Comparison of ENCODE assay signal across 8 cellular contexts in the genomic region with DNA sequence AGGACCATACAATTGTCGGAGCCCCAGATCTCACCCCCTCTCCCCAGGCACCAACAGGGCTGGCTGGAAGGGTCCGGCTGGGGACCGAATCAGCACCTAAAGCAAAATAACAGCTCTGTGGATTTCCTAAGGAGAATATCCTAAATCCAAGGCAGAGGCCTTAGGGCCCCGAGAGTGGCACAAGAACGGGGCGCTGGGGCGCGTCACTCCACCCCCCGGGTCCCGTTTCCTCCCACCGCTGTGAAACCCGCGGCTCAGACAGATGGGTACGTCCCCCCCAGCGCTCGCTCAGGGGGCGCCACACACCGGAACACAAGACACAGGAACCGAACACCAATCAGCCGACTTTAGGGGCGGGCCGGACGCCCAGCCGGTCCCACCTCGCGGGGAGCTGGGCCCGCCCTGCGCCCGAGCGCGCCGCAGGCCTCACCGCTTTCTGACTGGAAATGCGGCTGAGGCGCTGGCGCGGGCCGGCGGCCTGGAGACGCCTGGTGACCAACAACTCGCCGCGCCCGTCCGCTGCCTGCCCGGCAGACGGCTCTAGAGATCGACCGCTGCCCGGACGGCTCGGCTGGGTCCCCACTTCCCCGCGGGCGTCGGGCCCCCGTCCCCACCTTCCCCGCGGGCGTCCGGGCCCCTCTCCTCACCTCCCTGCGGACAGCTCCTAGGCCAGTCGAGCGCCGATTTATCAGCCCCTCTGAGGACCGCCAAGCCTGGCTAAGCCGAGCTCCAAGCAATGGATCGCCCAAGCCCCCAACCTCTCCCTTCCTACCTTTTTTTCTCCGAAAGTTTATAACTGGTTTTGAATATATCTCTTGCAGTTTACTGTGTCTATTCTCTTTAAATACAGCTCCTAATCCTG. TPM values are rescaled to one million over a fixed set of nuclear protein-coding genes. Genes with fewer than 3 reads are reported as not detected.
A peak's percentile ranks its signal among the peaks of the same experiment; 100 is the strongest.
DNase-seq lines count a peak whose midpoint lies in the region; ATAC-seq and TF ChIP-seq lines count a peak whose summit lies in the region.

A gene with protein sequence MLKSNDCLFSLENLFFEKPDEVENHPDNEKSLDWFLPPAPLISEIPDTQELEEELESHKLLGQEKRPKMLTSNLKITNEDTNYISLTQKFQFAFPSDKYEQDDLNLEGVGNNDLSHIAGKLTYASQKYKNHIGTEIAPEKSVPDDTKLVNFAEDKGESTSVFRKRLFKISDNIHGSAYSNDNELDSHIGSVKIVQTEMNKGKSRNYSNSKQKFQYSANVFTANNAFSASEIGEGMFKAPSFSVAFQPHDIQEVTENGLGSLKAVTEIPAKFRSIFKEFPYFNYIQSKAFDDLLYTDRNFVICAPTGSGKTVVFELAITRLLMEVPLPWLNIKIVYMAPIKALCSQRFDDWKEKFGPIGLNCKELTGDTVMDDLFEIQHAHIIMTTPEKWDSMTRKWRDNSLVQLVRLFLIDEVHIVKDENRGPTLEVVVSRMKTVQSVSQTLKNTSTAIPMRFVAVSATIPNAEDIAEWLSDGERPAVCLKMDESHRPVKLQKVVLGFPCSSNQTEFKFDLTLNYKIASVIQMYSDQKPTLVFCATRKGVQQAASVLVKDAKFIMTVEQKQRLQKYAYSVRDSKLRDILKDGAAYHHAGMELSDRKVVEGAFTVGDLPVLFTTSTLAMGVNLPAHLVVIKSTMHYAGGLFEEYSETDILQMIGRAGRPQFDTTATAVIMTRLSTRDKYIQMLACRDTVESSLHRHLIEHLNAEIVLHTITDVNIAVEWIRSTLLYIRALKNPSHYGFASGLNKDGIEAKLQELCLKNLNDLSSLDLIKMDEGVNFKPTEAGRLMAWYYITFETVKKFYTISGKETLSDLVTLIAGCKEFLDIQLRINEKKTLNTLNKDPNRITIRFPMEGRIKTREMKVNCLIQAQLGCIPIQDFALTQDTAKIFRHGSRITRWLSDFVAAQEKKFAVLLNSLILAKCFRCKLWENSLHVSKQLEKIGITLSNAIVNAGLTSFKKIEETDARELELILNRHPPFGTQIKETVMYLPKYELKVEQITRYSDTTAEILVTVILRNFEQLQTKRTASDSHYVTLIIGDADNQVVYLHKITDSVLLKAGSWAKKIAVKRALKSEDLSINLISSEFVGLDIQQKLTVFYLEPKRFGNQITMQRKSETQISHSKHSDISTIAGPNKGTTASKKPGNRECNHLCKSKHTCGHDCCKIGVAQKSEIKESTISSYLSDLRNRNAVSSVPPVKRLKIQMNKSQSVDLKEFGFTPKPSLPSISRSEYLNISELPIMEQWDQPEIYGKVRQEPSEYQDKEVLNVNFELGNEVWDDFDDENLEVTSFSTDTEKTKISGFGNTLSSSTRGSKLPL (N-terminal part only) (minus strand): TSS at position 687 of the 862 bp plus-strand sequence. CDS start 3,755 bp downstream, outside the sequence.

- peak; percentile 95 for ATAC-seq in GM19395 (IDR thresholded peaks at IDR 0.05; ENCODE audit: unreplicated experiment)
- peak; percentile 93 for ATAC-seq in HG03460 (IDR thresholded peaks at IDR 0.05; ENCODE audit: unreplicated experiment)

- peak; percentile 59 for DNase-seq in CMK (ENCODE audit: low read depth)
- DNase-seq in NCI-H774 (lab: John Stamatoyannopoulos, UW): peak; percentile 81
- peak; percentile 31 for DNase-seq in activated T-helper 1 cell treated with anti-CD3 and anti-CD28 coated beads, Interleukin-12 subunit alpha, Interleukin-12 subunit beta, Interleukin-2, Interleukin-4 antibody, amounts not matched to agents 30 ng/mL and 10 ng/mL and 1 ng/mL, durations not matched to agents 14 hours and 24 hours and 36 hours (ENCODE audit: low spot score)
- peak; percentile 64 to 88 for DNase-seq in foreskin fibroblast

- H3K27ac Mint-ChIP-seq in activated T-helper 1 cell treated with anti-CD3 and anti-CD28 coated beads, Interleukin-12 subunit alpha, Interleukin-12 subunit beta, Interleukin-2, Interleukin-4 antibody, amounts not matched to agents 30 ng/mL and 10 ng/mL and 1 ng/mL, durations not matched to agents 14 hours and 24 hours and 36 hours: peak within 1 kb of the TSS; percentile 23

- H3K36me3 Mint-ChIP-seq in activated T-helper 1 cell treated with anti-CD3 and anti-CD28 coated beads, Interleukin-12 subunit alpha, Interleukin-12 subunit beta, Interleukin-2, Interleukin-4 antibody, amounts not matched to agents 30 ng/mL and 10 ng/mL and 1 ng/mL, durations not matched to agents 14 hours and 24 hours and 36 hours (ENCODE audit: low read depth): peaks cover 3% of the 10 kb centered on the region

- no peak for TF ChIP-seq CTCF in foreskin fibroblast (IDR thresholded peaks at IDR 0.05; ENCODE audit: low read depth, low read length)
- peak; percentile 40 for TF ChIP-seq CTCF in neural cell (IDR thresholded peaks at IDR 0.05; ENCODE audit: poor library complexity, severe bottlenecking)

- no peaks in the 10 kb centered on the region for H3K36me3 ChIP-seq in neural cell (ENCODE audit: insufficient read depth, low read length)
- H3K36me3 ChIP-seq in subcutaneous abdominal adipose tissue (ENCODE audit: control insufficient read depth in 5 of 5, insufficient read depth in 5 of 5, low read length in 5 of 5): no peaks in the 10 kb centered on the region

- H2AFZ ChIP-seq in neural cell (ENCODE audit: low read depth, low read length): peak within 1 kb of the TSS; percentile 84

- no peaks in the 10 kb centered on the region for H4K20me1 ChIP-seq in neural cell (ENCODE audit: insufficient read depth)

- no peak for TF ChIP-seq EP300 in neural cell (conservative IDR thresholded peaks at IDR 0.05; ENCODE audit: poor library complexity, severe bottlenecking)

- no peaks in the 10 kb centered on the region for H3K9me3 Mint-ChIP-seq in activated T-helper 1 cell treated with anti-CD3 and anti-CD28 coated beads, Interleukin-12 subunit alpha, Interleukin-12 subunit beta, Interleukin-2, Interleukin-4 antibody, amounts not matched to agents 30 ng/mL and 10 ng/mL and 1 ng/mL, durations not matched to agents 14 hours and 24 hours and 36 hours

- peaks cover 67% of the 10 kb centered on the region for H3K27me3 Mint-ChIP-seq in activated T-helper 1 cell treated with anti-CD3 and anti-CD28 coated beads, Interleukin-12 subunit alpha, Interleukin-12 subunit beta, Interleukin-2, Interleukin-4 antibody, amounts not matched to agents 30 ng/mL and 10 ng/mL and 1 ng/mL, durations not matched to agents 14 hours and 24 hours and 36 hours (ENCODE audit: insufficient read depth)

- H3K9me2 ChIP-seq in neural cell (ENCODE audit: insufficient read depth, low read length): no peaks in the 10 kb centered on the region

- H3F3A ChIP-seq in neural cell (ENCODE audit: insufficient read depth, low read length, poor library complexity, severe bottlenecking): no peaks in the 10 kb centered on the region

- H3K27me3 ChIP-seq in neural cell (ENCODE audit: insufficient read depth, low read depth, low read length) (no peaks in the 10 kb centered on the region), subcutaneous abdominal adipose tissue (ENCODE audit: control insufficient read depth in 5 of 5, insufficient read depth in 4 of 5, low read length in 5 of 5) (no peaks in the 10 kb centered on the region)

- TF ChIP-seq RAD21 in neural cell (conservative IDR thresholded peaks at IDR 0.05): peak; percentile 22

- peak within 1 kb of the TSS; percentile 81 for H3K4me2 ChIP-seq in neural cell (ENCODE audit: low read length)

- intact Hi-C loops in activated T-helper 1 cell treated with anti-CD3 and anti-CD28 coated beads, Interleukin-12 subunit alpha, Interleukin-12 subunit beta, Interleukin-2, Interleukin-4 antibody, amounts not matched to agents 30 ng/mL and 10 ng/mL and 1 ng/mL, durations not matched to agents 14 hours and 24 hours and 36 hours (cut with micrococcal nuclease): loop anchor here (5.0 to 10.0 kb wide), 2 partner anchors 237 to 680 kb away; no protein-coding TSS in a partner anchor

- no peaks in the 10 kb centered on the region for H3K79me2 ChIP-seq in neural cell (replicated peaks; ENCODE audit: insufficient read depth, low read length)

- H3K4me3 Mint-ChIP-seq in activated T-helper 1 cell treated with anti-CD3 and anti-CD28 coated beads, Interleukin-12 subunit alpha, Interleukin-12 subunit beta, Interleukin-2, Interleukin-4 antibody, amounts not matched to agents 30 ng/mL and 10 ng/mL and 1 ng/mL, durations not matched to agents 14 hours and 24 hours and 36 hours: peak within 1 kb of the TSS; percentile 77

- H3K9ac ChIP-seq in neural cell (ENCODE audit: low read length) (peak within 1 kb of the TSS; percentile 72), subcutaneous abdominal adipose tissue (ENCODE audit: low read length in 5 of 5) (peak within 1 kb of the TSS; percentile 49 to 88 (median 84))

- no peaks in the 10 kb centered on the region for H3K9me3 ChIP-seq in neural cell (ENCODE audit: low read length)
- H3K9me3 ChIP-seq in subcutaneous abdominal adipose tissue (ENCODE audit: control insufficient read depth in 5 of 5, low read length in 5 of 5): no peaks in the 10 kb centered on the region

- H3K4me3 ChIP-seq in foreskin fibroblast (ENCODE audit: low read depth in 1 of 2, low read length in 2 of 2): peak within 1 kb of the TSS; percentile 54 to 65
- H3K4me3 ChIP-seq in neural cell (ENCODE audit: low read length): peak within 1 kb of the TSS; percentile 79
- peak within 1 kb of the TSS; percentile 67 to 76 (median 74) for H3K4me3 ChIP-seq in subcutaneous abdominal adipose tissue (ENCODE audit: low read depth in 1 of 5, low read length in 5 of 5)

- H3K4me1 Mint-ChIP-seq in activated T-helper 1 cell treated with anti-CD3 and anti-CD28 coated beads, Interleukin-12 subunit alpha, Interleukin-12 subunit beta, Interleukin-2, Interleukin-4 antibody, amounts not matched to agents 30 ng/mL and 10 ng/mL and 1 ng/mL, durations not matched to agents 14 hours and 24 hours and 36 hours (ENCODE audit: low read depth): peaks cover 5% of the 10 kb centered on the region

- peaks cover 0 to 15% (median 8%) of the 10 kb centered on the region in 5 donors for H3K4me1 ChIP-seq in subcutaneous abdominal adipose tissue (ENCODE audit: control insufficient read depth in 5 of 5, insufficient read depth in 5 of 5, low read length in 5 of 5)

- H3K27ac ChIP-seq in neural cell (ENCODE audit: low read length) (peak within 1 kb of the TSS; percentile 46), subcutaneous abdominal adipose tissue (ENCODE audit: low read depth, low read length) (peak within 1 kb of the TSS; percentile 77)

TF ChIP-seq in neural cell, 6 proteins besides CTCF, POLR2A, EP300 and RAD21 (continues in another document):
- peak; percentile 53 for TF ChIP-seq POLR2AphosphoS5 (IDR thresholded peaks at IDR 0.05)
- peak; percentile 44 for TF ChIP-seq TAF1 (IDR thresholded peaks at IDR 0.05; ENCODE audit: low read depth)

RNA-seq across cellular contexts. Expression of the gene that starts here (rescaled TPM):
- total RNA-seq in activated T-helper 1 cell treated with anti-CD3 and anti-CD28 coated beads, Interleukin-12 subunit alpha, Interleukin-12 subunit beta, Interleukin-2, Interleukin-4 antibody, amounts not matched to agents 30 ng/mL and 10 ng/mL and 1 ng/mL, durations not matched to agents 14 hours and 24 hours and 36 hours: not detected in 2 replicates
- polyA plus RNA-seq in neural cell: 28.9 and 30.5 TPM in 2 replicates
- 28.2 and 33.3 TPM in 2 replicates for polyA minus RNA-seq in neural cell

Comparison
In these comparisons a context has a peak if more than half of its experiments do, and no peak if none do; other contexts are left out.
1. Peak in every context shown above with its lines: DNase-seq, ATAC-seq, H3K4me3 ChIP-seq and H3K27ac ChIP-seq.
2. Peak in DNase-seq in activated T-helper 1 cell treated with anti-CD3 and anti-CD28 coated beads, Interleukin-12 subunit alpha, Interleukin-12 subunit beta, Interleukin-2, Interleukin-4 antibody, amounts not matched to agents 30 ng/mL and 10 ng/mL and 1 ng/mL, durations not matched to agents 14 hours and 24 hours and 36 hours; RNA of the gene not detected or under 1 TPM.
3. DNase-seq: peak in every context shown above with its lines; median percentile 81 in NCI-H774; 76 in foreskin fibroblast; 59 in CMK; 31 in activated T-helper 1 cell treated with anti-CD3 and anti-CD28 coated beads, Interleukin-12 subunit alpha, Interleukin-12 subunit beta, Interleukin-2, Interleukin-4 antibody, amounts not matched to agents 30 ng/mL and 10 ng/mL and 1 ng/mL, durations not matched to agents 14 hours and 24 hours and 36 hours.